24 cellular contexts compared by ENCODE assay signal in genomic region chr5:167813381-167813780, GRCh38.
A peak's percentile ranks its signal among the peaks of the same experiment; 100 is the strongest.
DNase-seq lines count a peak whose midpoint lies in the region; ATAC-seq, FAIRE-seq and TF ChIP-seq lines count a peak whose summit lies in the region.
"Had no signal": no experiment of that assay in that cellular context is flagged by ENCODE, and none has a peak within 500 bp of the region (broad histone marks: within the 10 kb centered on the region; RNA-seq: fewer than 3 reads in every experiment).

No MANE protein-coding gene starts in this region.

- H3K27me3 ChIP-seq in bronchial epithelial cell (ENCODE audit: control insufficient read depth, insufficient read depth, low read length) (no peaks in the 10 kb centered on the region), right cardiac atrium (ENCODE audit: control insufficient read depth, insufficient read depth) (no peaks in the 10 kb centered on the region)
- H3K27me3 ChIP-seq in CD4-positive, alpha-beta memory T cell (ENCODE audit: insufficient read depth, low read length), result no peaks in the 10 kb centered on the region
- H3K27me3 ChIP-seq: BLaER1, MG63 had no signal

- TF ChIP-seq EP300 in A549 (IDR thresholded peaks at IDR 0.05), result no peak

- DNase-seq in A549 (ENCODE audit: low read depth in 1 of 2, low spot score in 1 of 2), result peak in 1 of 2 experiments; percentile 13
- DNase-seq in HuH-7.5 (ENCODE audit: low spot score), result peak; percentile 12
- peak; percentile 94 for DNase-seq in bronchial epithelial cell (ENCODE audit: low read depth)
- peak; percentile 33 for DNase-seq in kidney tubule cell (ENCODE audit: low spot score)
- no peak for DNase-seq in right cardiac atrium
- no peak for DNase-seq in CD4-positive, alpha-beta memory T cell
- no peak for DNase-seq in T-helper 2 cell treated with Interferon-gamma antibody and Interleukin-4, amounts not matched to agents 5 μg/mL and 100 μg/mL, for 36 hours (ENCODE audit: low spot score)
- DNase-seq in NCI-H345 (lab: John Stamatoyannopoulos, UW), result no peak
- DNase-seq: CD8-positive, alpha-beta memory T cell; Karpas-422; MG63; NCI-H1048; NCI-H1436; NCI-H2029 treated with DMSO at 0.1 percent for 48 hours; NCI-H2171; NCI-H510A; NCI-H774; SHP77 had no signal

- no peak for TF ChIP-seq CTCF in A549 (IDR thresholded peaks at IDR 0.05)
- no peak for TF ChIP-seq CTCF in bronchial epithelial cell (IDR thresholded peaks at IDR 0.05; ENCODE audit: insufficient read depth, low read length, severe bottlenecking)

- H3K4me1 ChIP-seq in A549 (peaks cover 15% of the 10 kb centered on the region), right cardiac atrium (ENCODE audit: control insufficient read depth, insufficient read depth, low read length) (no peaks in the 10 kb centered on the region)
- H3K4me1 ChIP-seq in CD4-positive, alpha-beta memory T cell (ENCODE audit: insufficient read depth, low read length), result no peaks in the 10 kb centered on the region

- no peaks in the 10 kb centered on the region for H3K36me3 Mint-ChIP-seq in CD4-positive, alpha-beta memory T cell
- H3K36me3 Mint-ChIP-seq in T-helper 2 cell treated with Interferon-gamma antibody and Interleukin-4, amounts not matched to agents 5 μg/mL and 100 μg/mL, for 36 hours (ENCODE audit: low read depth), result no peaks in the 10 kb centered on the region
- H3K36me3 Mint-ChIP-seq: CD8-positive, alpha-beta memory T cell; IgD-negative memory B cell had no signal

- no peak for FAIRE-seq in A549 (lab: Jason Lieb, UNC)
- peak; percentile 81 for FAIRE-seq in bronchial epithelial cell (lab: Jason Lieb, UNC)
- FAIRE-seq: A204.1, D721Med, H54 had no signal

- POLR2A ChIA-PET in A549 (lab: Yijun Ruan, JAX), result no interaction called here
- POLR2A ChIA-PET in CD4-positive, alpha-beta memory T cell (lab: Charles Lee; ENCODE audit: partially characterized antibody), result no interaction called here

- intact Hi-C loops in right cardiac atrium (cut with DNase I), result no loop called here
- intact Hi-C loops in CD4-positive, alpha-beta memory T cell (cut with micrococcal nuclease), result no loop called here

- H3K9me3 ChIP-seq in A549, result no peaks in the 10 kb centered on the region
- H3K9me3 ChIP-seq in right cardiac atrium (ENCODE audit: control insufficient read depth, low read length), result no peaks in the 10 kb centered on the region
- H3K9me3 ChIP-seq in CD4-positive, alpha-beta memory T cell (ENCODE audit: control insufficient read depth in 1 of 2, low read length in 2 of 2), result no peaks in the 10 kb centered on the region
- H3K9me3 ChIP-seq: BLaER1 had no signal

- H3K27me3 Mint-ChIP-seq in CD4-positive, alpha-beta memory T cell, result no peaks in the 10 kb centered on the region
- H3K27me3 Mint-ChIP-seq in T-helper 2 cell treated with Interferon-gamma antibody and Interleukin-4, amounts not matched to agents 5 μg/mL and 100 μg/mL, for 36 hours (ENCODE audit: low read depth), result no peaks in the 10 kb centered on the region
- H3K27me3 Mint-ChIP-seq: CD8-positive, alpha-beta memory T cell; IgD-negative memory B cell had no signal

- H3K4me1 Mint-ChIP-seq in CD4-positive, alpha-beta memory T cell, result no peaks in the 10 kb centered on the region
- no peaks in the 10 kb centered on the region for H3K4me1 Mint-ChIP-seq in T-helper 2 cell treated with Interferon-gamma antibody and Interleukin-4, amounts not matched to agents 5 μg/mL and 100 μg/mL, for 36 hours (ENCODE audit: low read depth)
- H3K4me1 Mint-ChIP-seq: CD8-positive, alpha-beta memory T cell; IgD-negative memory B cell had no signal

- H3K27ac Mint-ChIP-seq in CD4-positive, alpha-beta memory T cell, result no peak overlapping the region
- H3K27ac Mint-ChIP-seq in T-helper 2 cell treated with Interferon-gamma antibody and Interleukin-4, amounts not matched to agents 5 μg/mL and 100 μg/mL, for 36 hours, result no peak overlapping the region
- H3K27ac Mint-ChIP-seq: CD8-positive, alpha-beta memory T cell; IgD-negative memory B cell had no signal

- no peak for TF ChIP-seq RAD21 in A549 (conservative IDR thresholded peaks at IDR 0.05 in 1 of 2, IDR thresholded peaks at IDR 0.05 in 1 of 2)

- H3K27ac ChIP-seq in A549 (no peak overlapping the region), right cardiac atrium (ENCODE audit: low read length) (no peak overlapping the region)
- H3K27ac ChIP-seq in CD4-positive, alpha-beta memory T cell (ENCODE audit: low read depth, low read length), result no peak overlapping the region
- H3K27ac ChIP-seq: BLaER1, SK-N-MC had no signal

- no peaks in the 10 kb centered on the region for H3K36me3 ChIP-seq in bronchial epithelial cell (ENCODE audit: control insufficient read depth, insufficient read depth, low read length)
- no peaks in the 10 kb centered on the region for H3K36me3 ChIP-seq in CD4-positive, alpha-beta memory T cell (ENCODE audit: insufficient read depth, low read length)
- H3K36me3 ChIP-seq: MG63 had no signal

- ATAC-seq in A549 (peak; percentile 55 to 74; a peak in 3 of 6 replicates), right cardiac atrium (no peak)

- H3K4me3 ChIP-seq in A549 (no peak overlapping the region), bronchial epithelial cell (ENCODE audit: low read depth, low read length) (no peak overlapping the region), right cardiac atrium (ENCODE audit: low read length) (no peak overlapping the region)
- H3K4me3 ChIP-seq in CD4-positive, alpha-beta memory T cell (ENCODE audit: low read length in 2 of 2), result no peak overlapping the region
- H3K4me3 ChIP-seq: BLaER1, MG63, SK-N-MC had no signal

- H3K9me3 Mint-ChIP-seq in CD4-positive, alpha-beta memory T cell, result peaks cover 0 to 8% (median under 1%) of the 10 kb centered on the region in 8 donors
- no peaks in the 10 kb centered on the region for H3K9me3 Mint-ChIP-seq in T-helper 2 cell treated with Interferon-gamma antibody and Interleukin-4, amounts not matched to agents 5 μg/mL and 100 μg/mL, for 36 hours

- WGBS in A549 (ENCODE audit: missing lambda C conversion rate), result 23% methylated on average over 2 of the region's 2 CpGs
- whole genome bisulfite sequencing in right cardiac atrium, result 81% methylated on average over 2 of the region's 2 CpGs

- TF ChIP-seq POLR2A in A549 (IDR thresholded peaks at IDR 0.05; ENCODE audit: low read length), result no peak

- peak overlapping the region; percentile 41 for H3K4me2 ChIP-seq in A549
- H3K4me2 ChIP-seq: BLaER1 had no signal

- no peak overlapping the region for H3K4me3 Mint-ChIP-seq in CD4-positive, alpha-beta memory T cell
- no peak overlapping the region for H3K4me3 Mint-ChIP-seq in T-helper 2 cell treated with Interferon-gamma antibody and Interleukin-4, amounts not matched to agents 5 μg/mL and 100 μg/mL, for 36 hours
- H3K4me3 Mint-ChIP-seq: CD8-positive, alpha-beta memory T cell; IgD-negative memory B cell had no signal

- CTCF ChIA-PET in A549 (lab: Yijun Ruan, JAX), result interaction anchor here (1.3 kb wide), 1 partner anchor 90 kb away, joined by 4 read pairs; no protein-coding TSS in a partner anchor
- CTCF ChIA-PET in CD4-positive, alpha-beta memory T cell (lab: Charles Lee; ENCODE audit: partially characterized antibody), result no interaction called here

TF ChIP-seq in A549, 52 proteins besides CTCF, POLR2A, EP300 and RAD21:
- no peak for TF ChIP-seq BHLHE40 (IDR thresholded peaks at IDR 0.05; ENCODE audit: low read depth, low read length)
- no peak for TF ChIP-seq USF2 (IDR thresholded peaks at IDR 0.05)
- TF ChIP-seq NFE2L2 (conservative IDR thresholded peaks at IDR 0.05; ENCODE audit: low read length), result no peak
- TF ChIP-seq CBX2 (IDR thresholded peaks at IDR 0.05; ENCODE audit: borderline replicate concordance, low read depth), result no peak
- no peak for TF ChIP-seq HEYL (CRISPR knock-in tag; IDR thresholded peaks at IDR 0.05)
- TF ChIP-seq ZSCAN20 (CRISPR knock-in tag; IDR thresholded peaks at IDR 0.05), result no peak
- TF ChIP-seq CEBPB (IDR thresholded peaks at IDR 0.05), result no peak
- no peak for TF ChIP-seq FOSL2 (IDR thresholded peaks at IDR 0.05)
- TF ChIP-seq FOSL2 (CRISPR knock-in tag; IDR thresholded peaks at IDR 0.05), result no peak
- TF ChIP-seq SREBF2 (IDR thresholded peaks at IDR 0.05), result no peak
- TF ChIP-seq GATA3 (IDR thresholded peaks at IDR 0.05; ENCODE audit: borderline replicate concordance), result no peak
- no peak for TF ChIP-seq HOXB5 (CRISPR knock-in tag; IDR thresholded peaks at IDR 0.05)
- no peak for TF ChIP-seq FOXS1 (CRISPR knock-in tag; IDR thresholded peaks at IDR 0.05)
- TF ChIP-seq SMC3 (IDR thresholded peaks at IDR 0.05), result no peak
- no peak for TF ChIP-seq MAX (IDR thresholded peaks at IDR 0.05)
- no peak for TF ChIP-seq BCL3 (IDR thresholded peaks at IDR 0.05)
- no peak for TF ChIP-seq CHD4 (IDR thresholded peaks at IDR 0.05; ENCODE audit: borderline replicate concordance)
- TF ChIP-seq EHMT2 (IDR thresholded peaks at IDR 0.05; ENCODE audit: low read depth), result no peak
- no peak for TF ChIP-seq NR3C1 (IDR thresholded peaks at IDR 0.05)
- TF ChIP-seq HDAC2 (IDR thresholded peaks at IDR 0.05), result no peak

Comparison
In these comparisons a context has a peak if more than half of its experiments do, and no peak if none do; other contexts are left out.
1. ATAC-seq: peak in A549 (2 of 2); none in right cardiac atrium (0 of 2).
2. DNase-seq: peak in HuH-7.5 (single experiment), bronchial epithelial cell (single experiment) and kidney tubule cell (single experiment); none in right cardiac atrium (0 of 3), CD4-positive, alpha-beta memory T cell (0 of 5), T-helper 2 cell treated with Interferon-gamma antibody and Interleukin-4, amounts not matched to agents 5 μg/mL and 100 μg/mL, for 36 hours (single experiment) and NCI-H345 (single experiment).